In genomic region chr9:122086873-122087272, GRCh38 we compare ENCODE assay signal across 19 cellular contexts.
"Had no signal": no experiment of that assay in that cellular context is flagged by ENCODE, and none has a peak within 500 bp of the region (broad histone marks: within the 10 kb centered on the region; RNA-seq: fewer than 3 reads in every experiment).

No MANE protein-coding gene starts in this region.

- FAIRE-seq: frontal cortex, pancreas had no signal

- H3K27me3 ChIP-seq: neutrophil, pancreas had no signal

- H3K4me3 ChIP-seq: pancreas, SK-N-MC had no signal

- H3K27ac ChIP-seq: neutrophil, SK-N-MC had no signal

- DNase-seq: activated B cell treated with CpG ODN at 0.5 μM for 24 hours; activated CD4-positive, alpha-beta T cell treated with anti-CD3 and anti-CD28 coated beads for 36 hours; activated CD4-positive, alpha-beta T cell treated with anti-CD3 and anti-CD28 coated beads, Interleukin-2, amount 50 U/mL, for 48 hours; activated effector memory CD4-positive, alpha-beta T cell treated with Interleukin-2 at 50 U/mL for 16 hours; activated naive CD4-positive, alpha-beta T cell treated with anti-CD3 and anti-CD28 coated beads for 36 hours; activated naive CD8-positive, alpha-beta T cell treated with anti-CD3 and anti-CD28 coated beads, Interleukin-2, amount 10 ng/mL, durations not matched to agents 7 days and 5 days; activated T-cell treated with anti-CD3 and anti-CD28 coated beads, Interleukin-2, amount 50 U/mL, for 72 hours; amniotic stem cell; dermis blood vessel endothelial cell; effector memory CD4-positive, alpha-beta T cell; pancreas; stimulated activated CD4-positive, alpha-beta T cell treated with anti-CD3 and anti-CD28 coated beads, Interleukin-2, amount 100 ng/mL, for 48 hours; stimulated activated CD8-positive, alpha-beta memory T cell treated with anti-CD3 and anti-CD28 coated beads, Interleukin-4, amount 100 ng/mL, for 48 hours; stimulated activated naive B cell treated with anti-CD40 and anti-IgM and Interleukin-4, amounts not matched to agents 10 μg/mL and 1 μg/mL and 100 μg/mL, for 72 hours; SW 1271; T-helper 17 cell had no signal

- H3K36me3 ChIP-seq: neutrophil, pancreas had no signal

- H3K9me3 ChIP-seq: neutrophil, pancreas had no signal
